7 cellular contexts compared by ENCODE assay signal in genomic region chr2:39094717-39095363, GRCh38. TPM values are rescaled to one million over a fixed set of nuclear protein-coding genes. Genes with fewer than 3 reads are reported as not detected.
A peak's percentile ranks its signal among the peaks of the same experiment; 100 is the strongest.
DNase-seq lines count a peak whose midpoint lies in the region; ATAC-seq, FAIRE-seq and TF ChIP-seq lines count a peak whose summit lies in the region.

No MANE protein-coding gene starts in this region.

- H3K4me1 Mint-ChIP-seq in natural killer cell treated with Interleukin-12 subunit alpha and Interleukin-12 subunit beta and Interleukin-15 and Interleukin-18, amount 100 ng/mL, for 72 hours (ENCODE audit: low read depth in 2 of 2) = peaks cover 40 to 56% of the 10 kb centered on the region in 2 donors

- H3K4me1 ChIP-seq in suprapubic skin = peaks cover 24% of the 10 kb centered on the region

- no peaks in the 10 kb centered on the region for H3K9me3 Mint-ChIP-seq in natural killer cell treated with Interleukin-12 subunit alpha and Interleukin-12 subunit beta and Interleukin-15 and Interleukin-18, amount 100 ng/mL, for 72 hours

- DNase-seq in NOMO-1 treated with DMSO at 0.1 percent for 48 hours (lab: John Stamatoyannopoulos, UW; ENCODE audit: unreplicated experiment) = peak; percentile 24
- no peak for DNase-seq in natural killer cell treated with Interleukin-12 subunit alpha and Interleukin-12 subunit beta and Interleukin-15 and Interleukin-18, amount 100 ng/mL, for 72 hours (ENCODE audit: low spot score)
- DNase-seq in H54 (ENCODE audit: insufficient read length, low spot score) = no peak
- DNase-seq in suprapubic skin (ENCODE audit: low spot score in 2 of 2) = no peak
- DNase-seq in activated CD4-positive, alpha-beta T cell treated with anti-CD3 and anti-CD28 coated beads for 1 hour = no peak

- H3K27me3 ChIP-seq in suprapubic skin = no peaks in the 10 kb centered on the region

- TF ChIP-seq CTCF in suprapubic skin (IDR thresholded peaks at IDR 0.05) = no peak

- FAIRE-seq in H54 (lab: Jason Lieb, UNC) = no peak

- no peaks in the 10 kb centered on the region for H3K9me3 ChIP-seq in suprapubic skin

- peak overlapping the region; percentile 15 to 44 for H3K27ac Mint-ChIP-seq in natural killer cell treated with Interleukin-12 subunit alpha and Interleukin-12 subunit beta and Interleukin-15 and Interleukin-18, amount 100 ng/mL, for 72 hours

- peaks cover 4% of the 10 kb centered on the region for H3K36me3 ChIP-seq in suprapubic skin

- peak overlapping the region; percentile 9 for H3K4me3 Mint-ChIP-seq in natural killer cell treated with Interleukin-12 subunit alpha and Interleukin-12 subunit beta and Interleukin-15 and Interleukin-18, amount 100 ng/mL, for 72 hours

- H3K4me3 ChIP-seq in suprapubic skin = no peak overlapping the region

- TF ChIP-seq POLR2A in H54 (IDR thresholded peaks at IDR 0.05; ENCODE audit: low read depth, low read length) (no peak), suprapubic skin (IDR thresholded peaks at IDR 0.05) (no peak)

- no peaks in the 10 kb centered on the region for H3K27me3 Mint-ChIP-seq in natural killer cell treated with Interleukin-12 subunit alpha and Interleukin-12 subunit beta and Interleukin-15 and Interleukin-18, amount 100 ng/mL, for 72 hours

- H3K36me3 Mint-ChIP-seq in natural killer cell treated with Interleukin-12 subunit alpha and Interleukin-12 subunit beta and Interleukin-15 and Interleukin-18, amount 100 ng/mL, for 72 hours = no peaks in the 10 kb centered on the region

- ATAC-seq in GM18907 (IDR thresholded peaks at IDR 0.05; ENCODE audit: unreplicated experiment) = peak; percentile 87
- peak; percentile 78 for ATAC-seq in HG02759 (IDR thresholded peaks at IDR 0.05; ENCODE audit: unreplicated experiment)
- ATAC-seq in natural killer cell treated with Interleukin-12 subunit alpha and Interleukin-12 subunit beta and Interleukin-15 and Interleukin-18, amount 100 ng/mL, for 72 hours = peak; percentile 20 to 54

- 23% methylated on average over 1 of the region's 1 CpG for WGBS in suprapubic skin

- H3K27ac ChIP-seq in suprapubic skin = no peak overlapping the region

- TF ChIP-seq EP300 in suprapubic skin (IDR thresholded peaks at IDR 0.05) = no peak

RNA-seq across cellular contexts. Expression of gene SOS1, which starts 26.0 kb away (rescaled TPM):
- total RNA-seq in natural killer cell treated with Interleukin-12 subunit alpha and Interleukin-12 subunit beta and Interleukin-15 and Interleukin-18, amount 100 ng/mL, for 72 hours = 10 to 100 TPM; 57.9 to 67.1 TPM
- 10 to 100 TPM; 18.3 to 38.3 (median 27.7) TPM for total RNA-seq in suprapubic skin

Comparison
In these comparisons a context has a peak if more than half of its experiments do, and no peak if none do; other contexts are left out.
1. ATAC-seq: peak in every context shown above with its lines; median percentile 87 in GM18907; 78 in HG02759; 37 in natural killer cell treated with Interleukin-12 subunit alpha and Interleukin-12 subunit beta and Interleukin-15 and Interleukin-18, amount 100 ng/mL, for 72 hours.